Comparison of ENCODE assay signal across 1 cellular context in genomic region chr3:124887177-124887995, GRCh38.
A peak's percentile ranks its signal among the peaks of the same experiment; 100 is the strongest.
TF ChIP-seq lines count a peak whose summit lies in the region.

A gene with protein sequence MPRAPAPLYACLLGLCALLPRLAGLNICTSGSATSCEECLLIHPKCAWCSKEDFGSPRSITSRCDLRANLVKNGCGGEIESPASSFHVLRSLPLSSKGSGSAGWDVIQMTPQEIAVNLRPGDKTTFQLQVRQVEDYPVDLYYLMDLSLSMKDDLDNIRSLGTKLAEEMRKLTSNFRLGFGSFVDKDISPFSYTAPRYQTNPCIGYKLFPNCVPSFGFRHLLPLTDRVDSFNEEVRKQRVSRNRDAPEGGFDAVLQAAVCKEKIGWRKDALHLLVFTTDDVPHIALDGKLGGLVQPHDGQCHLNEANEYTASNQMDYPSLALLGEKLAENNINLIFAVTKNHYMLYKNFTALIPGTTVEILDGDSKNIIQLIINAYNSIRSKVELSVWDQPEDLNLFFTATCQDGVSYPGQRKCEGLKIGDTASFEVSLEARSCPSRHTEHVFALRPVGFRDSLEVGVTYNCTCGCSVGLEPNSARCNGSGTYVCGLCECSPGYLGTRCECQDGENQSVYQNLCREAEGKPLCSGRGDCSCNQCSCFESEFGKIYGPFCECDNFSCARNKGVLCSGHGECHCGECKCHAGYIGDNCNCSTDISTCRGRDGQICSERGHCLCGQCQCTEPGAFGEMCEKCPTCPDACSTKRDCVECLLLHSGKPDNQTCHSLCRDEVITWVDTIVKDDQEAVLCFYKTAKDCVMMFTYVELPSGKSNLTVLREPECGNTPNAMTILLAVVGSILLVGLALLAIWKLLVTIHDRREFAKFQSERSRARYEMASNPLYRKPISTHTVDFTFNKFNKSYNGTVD (minus strand): TSS chr3:124887365. CDS start chr3:124887000, 365 bp downstream.

TF ChIP-seq in HepG2, 621 proteins besides CTCF, POLR2A, EP300 and RAD21 (continued from another document and continues in another):
- TF ChIP-seq, protein P1, sequence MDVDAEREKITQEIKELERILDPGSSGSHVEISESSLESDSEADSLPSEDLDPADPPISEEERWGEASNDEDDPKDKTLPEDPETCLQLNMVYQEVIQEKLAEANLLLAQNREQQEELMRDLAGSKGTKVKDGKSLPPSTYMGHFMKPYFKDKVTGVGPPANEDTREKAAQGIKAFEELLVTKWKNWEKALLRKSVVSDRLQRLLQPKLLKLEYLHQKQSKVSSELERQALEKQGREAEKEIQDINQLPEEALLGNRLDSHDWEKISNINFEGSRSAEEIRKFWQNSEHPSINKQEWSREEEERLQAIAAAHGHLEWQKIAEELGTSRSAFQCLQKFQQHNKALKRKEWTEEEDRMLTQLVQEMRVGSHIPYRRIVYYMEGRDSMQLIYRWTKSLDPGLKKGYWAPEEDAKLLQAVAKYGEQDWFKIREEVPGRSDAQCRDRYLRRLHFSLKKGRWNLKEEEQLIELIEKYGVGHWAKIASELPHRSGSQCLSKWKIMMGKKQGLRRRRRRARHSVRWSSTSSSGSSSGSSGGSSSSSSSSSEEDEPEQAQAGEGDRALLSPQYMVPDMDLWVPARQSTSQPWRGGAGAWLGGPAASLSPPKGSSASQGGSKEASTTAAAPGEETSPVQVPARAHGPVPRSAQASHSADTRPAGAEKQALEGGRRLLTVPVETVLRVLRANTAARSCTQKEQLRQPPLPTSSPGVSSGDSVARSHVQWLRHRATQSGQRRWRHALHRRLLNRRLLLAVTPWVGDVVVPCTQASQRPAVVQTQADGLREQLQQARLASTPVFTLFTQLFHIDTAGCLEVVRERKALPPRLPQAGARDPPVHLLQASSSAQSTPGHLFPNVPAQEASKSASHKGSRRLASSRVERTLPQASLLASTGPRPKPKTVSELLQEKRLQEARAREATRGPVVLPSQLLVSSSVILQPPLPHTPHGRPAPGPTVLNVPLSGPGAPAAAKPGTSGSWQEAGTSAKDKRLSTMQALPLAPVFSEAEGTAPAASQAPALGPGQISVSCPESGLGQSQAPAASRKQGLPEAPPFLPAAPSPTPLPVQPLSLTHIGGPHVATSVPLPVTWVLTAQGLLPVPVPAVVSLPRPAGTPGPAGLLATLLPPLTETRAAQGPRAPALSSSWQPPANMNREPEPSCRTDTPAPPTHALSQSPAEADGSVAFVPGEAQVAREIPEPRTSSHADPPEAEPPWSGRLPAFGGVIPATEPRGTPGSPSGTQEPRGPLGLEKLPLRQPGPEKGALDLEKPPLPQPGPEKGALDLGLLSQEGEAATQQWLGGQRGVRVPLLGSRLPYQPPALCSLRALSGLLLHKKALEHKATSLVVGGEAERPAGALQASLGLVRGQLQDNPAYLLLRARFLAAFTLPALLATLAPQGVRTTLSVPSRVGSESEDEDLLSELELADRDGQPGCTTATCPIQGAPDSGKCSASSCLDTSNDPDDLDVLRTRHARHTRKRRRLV (CRISPR knock-in tag; IDR thresholded peaks at IDR 0.05), result no peak
- TF ChIP-seq, protein P2, sequence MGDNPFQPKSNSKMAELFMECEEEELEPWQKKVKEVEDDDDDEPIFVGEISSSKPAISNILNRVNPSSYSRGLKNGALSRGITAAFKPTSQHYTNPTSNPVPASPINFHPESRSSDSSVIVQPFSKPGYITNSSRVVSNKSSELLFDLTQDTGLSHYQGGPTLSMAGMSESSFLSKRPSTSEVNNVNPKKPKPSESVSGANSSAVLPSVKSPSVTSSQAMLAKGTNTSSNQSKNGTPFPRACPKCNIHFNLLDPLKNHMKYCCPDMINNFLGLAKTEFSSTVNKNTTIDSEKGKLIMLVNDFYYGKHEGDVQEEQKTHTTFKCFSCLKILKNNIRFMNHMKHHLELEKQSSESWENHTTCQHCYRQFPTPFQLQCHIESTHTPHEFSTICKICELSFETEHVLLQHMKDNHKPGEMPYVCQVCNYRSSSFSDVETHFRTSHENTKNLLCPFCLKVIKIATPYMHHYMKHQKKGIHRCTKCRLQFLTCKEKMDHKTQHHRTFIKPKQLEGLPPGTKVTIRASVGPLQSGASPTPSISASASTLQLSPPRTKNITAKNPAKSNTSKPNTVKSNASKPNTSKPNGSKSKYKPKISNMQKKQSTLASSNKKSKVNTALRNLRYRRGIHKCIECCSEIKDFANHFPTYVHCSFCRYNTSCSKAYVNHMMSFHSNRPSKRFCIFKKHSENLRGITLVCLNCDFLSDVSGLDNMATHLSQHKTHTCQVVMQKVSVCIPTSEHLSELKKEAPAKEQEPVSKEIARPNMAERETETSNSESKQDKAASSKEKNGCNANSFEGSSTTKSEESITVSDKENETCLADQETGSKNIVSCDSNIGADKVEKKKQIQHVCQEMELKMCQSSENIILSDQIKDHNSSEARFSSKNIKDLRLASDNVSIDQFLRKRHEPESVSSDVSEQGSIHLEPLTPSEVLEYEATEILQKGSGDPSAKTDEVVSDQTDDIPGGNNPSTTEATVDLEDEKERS (CRISPR knock-in tag; IDR thresholded peaks at IDR 0.05), result no peak
- TF ChIP-seq NRL (CRISPR knock-in tag; IDR thresholded peaks at IDR 0.05; ENCODE audit: borderline replicate concordance) (peak; percentile 52), ZBTB43 (CRISPR knock-in tag; conservative IDR thresholded peaks at IDR 0.05) (0 out of 2 replicates have a peak, but pooled peaks have one; percentile 28), PAX8 (CRISPR knock-in tag; IDR thresholded peaks at IDR 0.05; ENCODE audit: borderline replicate concordance) (no peak), ZNF567 (CRISPR knock-in tag; IDR thresholded peaks at IDR 0.05; ENCODE audit: borderline replicate concordance) (no peak), SMAD9 (CRISPR knock-in tag; IDR thresholded peaks at IDR 0.05) (no peak), ATF5 (CRISPR knock-in tag; IDR thresholded peaks at IDR 0.05; ENCODE audit: low read depth) (no peak), ZBTB7A (CRISPR knock-in tag; IDR thresholded peaks at IDR 0.05) (no peak), EED (CRISPR knock-in tag; IDR thresholded peaks at IDR 0.05) (no peak), KAT8 (CRISPR knock-in tag; IDR thresholded peaks at IDR 0.05) (peak; percentile 34; the same call in 1 of the 2 replicates), BCL6 (CRISPR knock-in tag; IDR thresholded peaks at IDR 0.05) (peak; percentile 17; the same call in 1 of the 2 replicates), ZNF484 (CRISPR knock-in tag; IDR thresholded peaks at IDR 0.05; ENCODE audit: borderline replicate concordance, low read depth) (no peak), NFKB2 (CRISPR knock-in tag; IDR thresholded peaks at IDR 0.05; ENCODE audit: borderline replicate concordance) (peak; percentile 50; the same call in 1 of the 2 replicates), ZNF264 (CRISPR knock-in tag; IDR thresholded peaks at IDR 0.05) (no peak), SUZ12 (IDR thresholded peaks at IDR 0.05; ENCODE audit: low read depth, low read length) (no peak), AHR (CRISPR knock-in tag; IDR thresholded peaks at IDR 0.05) (0 out of 2 replicates have a peak, but pooled peaks have one; percentile 9), ATF7-NPFF (CRISPR knock-in tag; IDR thresholded peaks at IDR 0.05; ENCODE audit: low read depth) (peak; percentile 32; the same call in 1 of the 2 replicates), SRY (CRISPR knock-in tag; IDR thresholded peaks at IDR 0.05) (peak; percentile 66; the same call in 1 of the 2 replicates), CEBPG (CRISPR knock-in tag; IDR thresholded peaks at IDR 0.05) (no peak), SYNCRIP (IDR thresholded peaks at IDR 0.05; ENCODE audit: insufficient read depth, low read depth, low read length) (no peak), REST (IDR thresholded peaks at IDR 0.05; ENCODE audit: borderline replicate concordance in 1 of 2, low read depth in 1 of 2, low read length in 2 of 2) (no peak), XRCC5 (optimal IDR thresholded peaks at IDR 0.05; ENCODE audit: low read length) (peak; percentile 69), TRIM22 (IDR thresholded peaks at IDR 0.05) (no peak), POLR2AphosphoS5 (IDR thresholded peaks at IDR 0.05; ENCODE audit: low read depth, low read length) (peak; percentile 61; the same call in 1 of the 2 replicates), NCOA2 (CRISPR knock-in tag; IDR thresholded peaks at IDR 0.05) (peak; percentile 21; the same call in 1 of the 2 replicates), PATZ1 (CRISPR knock-in tag; IDR thresholded peaks at IDR 0.05) (peak; percentile 73), ZNF83 (CRISPR knock-in tag; IDR thresholded peaks at IDR 0.05; ENCODE audit: borderline replicate concordance) (no peak), SIN3B (IDR thresholded peaks at IDR 0.05; ENCODE audit: low read length) (no peak), RORA (CRISPR knock-in tag; IDR thresholded peaks at IDR 0.05) (no peak)
- TF ChIP-seq, protein P3, sequence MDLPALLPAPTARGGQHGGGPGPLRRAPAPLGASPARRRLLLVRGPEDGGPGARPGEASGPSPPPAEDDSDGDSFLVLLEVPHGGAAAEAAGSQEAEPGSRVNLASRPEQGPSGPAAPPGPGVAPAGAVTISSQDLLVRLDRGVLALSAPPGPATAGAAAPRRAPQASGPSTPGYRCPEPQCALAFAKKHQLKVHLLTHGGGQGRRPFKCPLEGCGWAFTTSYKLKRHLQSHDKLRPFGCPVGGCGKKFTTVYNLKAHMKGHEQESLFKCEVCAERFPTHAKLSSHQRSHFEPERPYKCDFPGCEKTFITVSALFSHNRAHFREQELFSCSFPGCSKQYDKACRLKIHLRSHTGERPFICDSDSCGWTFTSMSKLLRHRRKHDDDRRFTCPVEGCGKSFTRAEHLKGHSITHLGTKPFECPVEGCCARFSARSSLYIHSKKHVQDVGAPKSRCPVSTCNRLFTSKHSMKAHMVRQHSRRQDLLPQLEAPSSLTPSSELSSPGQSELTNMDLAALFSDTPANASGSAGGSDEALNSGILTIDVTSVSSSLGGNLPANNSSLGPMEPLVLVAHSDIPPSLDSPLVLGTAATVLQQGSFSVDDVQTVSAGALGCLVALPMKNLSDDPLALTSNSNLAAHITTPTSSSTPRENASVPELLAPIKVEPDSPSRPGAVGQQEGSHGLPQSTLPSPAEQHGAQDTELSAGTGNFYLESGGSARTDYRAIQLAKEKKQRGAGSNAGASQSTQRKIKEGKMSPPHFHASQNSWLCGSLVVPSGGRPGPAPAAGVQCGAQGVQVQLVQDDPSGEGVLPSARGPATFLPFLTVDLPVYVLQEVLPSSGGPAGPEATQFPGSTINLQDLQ (CRISPR knock-in tag; IDR thresholded peaks at IDR 0.05), result no peak; the same call in 1 of the 2 replicates
